ENCODE assay signal across 28 cellular contexts in the genomic region with DNA sequence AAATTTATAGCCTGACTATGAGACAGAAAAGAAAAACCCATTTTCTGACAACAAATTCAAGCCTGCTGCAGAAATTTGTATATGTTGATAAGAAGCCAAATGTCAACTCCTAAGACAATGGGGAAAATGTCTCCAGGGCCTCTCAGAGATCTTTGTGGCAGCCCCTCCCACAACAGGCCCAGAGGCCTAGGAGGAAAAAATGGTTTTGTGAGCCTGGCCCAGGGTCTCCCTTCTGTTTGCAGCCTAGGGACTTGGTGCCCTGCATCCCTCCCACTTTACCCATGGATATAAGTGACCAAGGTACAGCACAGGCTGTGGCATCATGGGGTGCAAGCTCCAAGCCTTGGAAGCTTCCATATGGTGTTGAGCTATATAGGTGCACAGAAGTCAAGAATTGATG.
"Had no signal": no experiment of that assay in that cellular context is flagged by ENCODE, and none has a peak within 500 bp of the region (broad histone marks: within the 10 kb centered on the region; RNA-seq: fewer than 3 reads in every experiment).

No MANE protein-coding gene starts in this region.

- FAIRE-seq: pancreas, small intestine had no signal

- H3K27ac ChIP-seq: neural progenitor cell, neutrophil, ovary, pancreas, parathyroid adenoma, prostate gland, psoas muscle, right atrium auricular region, right lobe of liver, sigmoid colon, skin epidermis, spleen had no signal

- ATAC-seq: naive thymus-derived CD8-positive, alpha-beta T cell; natural killer cell; natural killer cell treated with Interleukin-12 subunit alpha and Interleukin-12 subunit beta and Interleukin-15 and Interleukin-18, amount 100 ng/mL, for 72 hours; pancreas; psoas muscle; right cardiac atrium; right lobe of liver; sciatic nerve had no signal

- H3K9me3 ChIP-seq: neutrophil, ovary, pancreas, prostate gland, right lobe of liver had no signal

- H3K4me2 ChIP-seq: neural progenitor cell, smooth muscle cell had no signal

- H3K4me3 ChIP-seq: neural progenitor cell, ovary, pancreas, prostate gland, psoas muscle, right atrium auricular region, right lobe of liver, sigmoid colon, skin epidermis, smooth muscle cell, spleen had no signal

- H3K9ac ChIP-seq: neural progenitor cell, parathyroid adenoma had no signal

- H3K36me3 ChIP-seq: neural progenitor cell, neutrophil, ovary, pancreas, prostate gland, right atrium auricular region, right lobe of liver, sigmoid colon, spleen had no signal

- H3K79me2 ChIP-seq: parathyroid adenoma had no signal

- H2AFZ ChIP-seq: neural progenitor cell, parathyroid adenoma had no signal

- DNase-seq: naive thymus-derived CD8-positive, alpha-beta T cell; natural killer cell; nephron progenitor cell; nucleus accumbens; occipital lobe; ovary; pancreas; posterior cingulate gyrus; psoas muscle; retina; right cardiac atrium; right lobe of liver; sigmoid colon; small intestine; spleen; stimulated activated CD4-positive, alpha-beta T cell treated with anti-CD3 and anti-CD28 coated beads, Interleukin-12 subunit alpha, Interleukin-12 subunit beta, amount 100 ng/mL, for 4 hours; stimulated activated CD4-positive, alpha-beta T cell treated with anti-CD3 and anti-CD28 coated beads, Interleukin-15, amount 100 ng/mL, for 24 hours; stimulated activated CD4-positive, alpha-beta T cell treated with anti-CD3 and anti-CD28 coated beads, Interleukin-1b, Interleukin-23, amount 100 ng/mL, for 48 hours; stimulated activated CD4-positive, alpha-beta T cell treated with anti-CD3 and anti-CD28 coated beads, Interleukin-2, amount 100 ng/mL, for 24 hours had no signal

- H3K27me3 ChIP-seq: neural progenitor cell, neutrophil, ovary, pancreas, right atrium auricular region, right lobe of liver, sigmoid colon, spleen had no signal

- H3K4me1 ChIP-seq: neural progenitor cell, pancreas, parathyroid adenoma, prostate gland, psoas muscle, right atrium auricular region, right lobe of liver, sigmoid colon, spleen had no signal
